Comparison of ENCODE assay signal across 1 cellular context in genomic region chr14:103838117-103838516, GRCh38.
A peak's percentile ranks its signal among the peaks of the same experiment; 100 is the strongest.
TF ChIP-seq lines count a peak whose summit lies in the region.

No MANE protein-coding gene starts in this region.

TF ChIP-seq in HepG2, 621 proteins besides CTCF, POLR2A, EP300 and RAD21 (continued from another document):
- TF ChIP-seq, protein P1, sequence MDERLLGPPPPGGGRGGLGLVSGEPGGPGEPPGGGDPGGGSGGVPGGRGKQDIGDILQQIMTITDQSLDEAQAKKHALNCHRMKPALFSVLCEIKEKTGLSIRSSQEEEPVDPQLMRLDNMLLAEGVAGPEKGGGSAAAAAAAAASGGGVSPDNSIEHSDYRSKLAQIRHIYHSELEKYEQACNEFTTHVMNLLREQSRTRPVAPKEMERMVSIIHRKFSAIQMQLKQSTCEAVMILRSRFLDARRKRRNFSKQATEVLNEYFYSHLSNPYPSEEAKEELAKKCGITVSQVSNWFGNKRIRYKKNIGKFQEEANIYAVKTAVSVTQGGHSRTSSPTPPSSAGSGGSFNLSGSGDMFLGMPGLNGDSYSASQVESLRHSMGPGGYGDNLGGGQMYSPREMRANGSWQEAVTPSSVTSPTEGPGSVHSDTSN (CRISPR knock-in tag; IDR thresholded peaks at IDR 0.05), result peak; percentile 48; the same call in 1 of the 2 replicates
- TF ChIP-seq AHR (CRISPR knock-in tag; IDR thresholded peaks at IDR 0.05) (no peak), SOX6 (IDR thresholded peaks at IDR 0.05) (no peak), SOX6 (CRISPR knock-in tag; IDR thresholded peaks at IDR 0.05) (peak; percentile 36; the same call in 1 of the 2 replicates), ZNF263 (CRISPR knock-in tag; IDR thresholded peaks at IDR 0.05) (no peak), THYN1 (CRISPR knock-in tag; IDR thresholded peaks at IDR 0.05; ENCODE audit: borderline replicate concordance, low read depth) (no peak), ZNF800 (CRISPR knock-in tag; IDR thresholded peaks at IDR 0.05) (no peak)
